11 cellular contexts compared by ENCODE assay signal in the genomic region with DNA sequence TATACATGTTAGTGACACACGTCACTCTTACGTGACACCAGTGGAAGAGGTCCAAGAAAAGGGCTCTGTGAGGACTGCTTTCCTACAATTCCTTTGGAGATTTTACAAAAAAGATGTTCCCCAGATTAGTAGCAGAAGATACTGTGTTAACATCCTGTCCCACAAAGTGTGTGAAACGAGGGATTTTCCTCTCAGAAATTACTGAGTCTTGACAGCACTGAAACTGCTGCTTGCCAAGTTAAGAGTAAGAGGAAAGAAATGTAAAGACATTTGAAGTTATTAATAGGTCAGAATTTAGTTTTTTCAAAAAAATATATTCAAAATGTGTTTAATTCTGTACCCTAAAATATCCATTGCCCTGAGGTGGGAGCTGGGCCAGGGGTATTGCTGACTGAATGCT. TPM values are rescaled to one million over a fixed set of nuclear protein-coding genes. Genes with fewer than 3 reads are reported as not detected.
DNase-seq lines count a peak whose midpoint lies in the region; ATAC-seq and TF ChIP-seq lines count a peak whose summit lies in the region.
"Had no signal": no experiment of that assay in that cellular context is flagged by ENCODE, and none has a peak within 500 bp of the region (broad histone marks: within the 10 kb centered on the region; RNA-seq: fewer than 3 reads in every experiment).

No MANE protein-coding gene starts in this region.

- no peak overlapping the region for H2AFZ ChIP-seq in smooth muscle cell (ENCODE audit: low read depth)

- H3K27ac ChIP-seq in esophagus squamous epithelium, result peak overlapping the region; percentile 48 to 80 (median 72)
- peak overlapping the region; percentile 86 for H3K27ac ChIP-seq in smooth muscle cell (ENCODE audit: low read depth)

- WGBS in esophagus squamous epithelium, 2 donors, result 39 to 42% methylated on average over 3 of the region's 3 CpGs
- WGBS in smooth muscle cell (ENCODE audit: low lambda C conversion rate), result 66% methylated on average over 3 of the region's 3 CpGs

- no peaks in the 10 kb centered on the region for H3K79me2 ChIP-seq in smooth muscle cell (ENCODE audit: low read depth)

- no peak for TF ChIP-seq POLR2A in esophagus squamous epithelium (IDR thresholded peaks at IDR 0.05)

- H3K4me3 ChIP-seq in esophagus squamous epithelium (no peak overlapping the region), smooth muscle cell (no peak overlapping the region)
- H3K4me3 ChIP-seq: skin epidermis had no signal

- H3K36me3 ChIP-seq in esophagus squamous epithelium, result peaks cover 0 to 31% (median 0%) of the 10 kb centered on the region in 3 donors
- H3K36me3 ChIP-seq in smooth muscle cell (ENCODE audit: low read depth), result no peaks in the 10 kb centered on the region

- in situ Hi-C loops in GM13977 (cut with MboI; ENCODE audit: low pct_unique_long_range_greater_than_20kb, low sequenced_read_pairs, unreplicated experiment), result no loop called here

- TF ChIP-seq CTCF in esophagus squamous epithelium (IDR thresholded peaks at IDR 0.05), result no peak
- no peak for TF ChIP-seq CTCF in smooth muscle cell (IDR thresholded peaks at IDR 0.05; ENCODE audit: borderline replicate concordance, insufficient read depth, poor library complexity, severe bottlenecking)
- no peak for TF ChIP-seq CTCF in GM13977 (IDR thresholded peaks at IDR 0.05; ENCODE audit: extremely low read depth, insufficient read depth, missing control alignments)

- peak; percentile 26 for DNase-seq in Daoy (ENCODE audit: low read depth)
- no peak for DNase-seq in esophagus squamous epithelium (lab: John Stamatoyannopoulos, UW)
- no peak for DNase-seq in smooth muscle cell (lab: John Stamatoyannopoulos, UW; ENCODE audit: unreplicated experiment)
- DNase-seq in GM13977 (ENCODE audit: low spot score), result no peak
- no peak for DNase-seq in hypothalamus (lab: John Stamatoyannopoulos, UW)
- DNase-seq in foreskin melanocyte, result no peak
- DNase-seq in cerebellar nuclear complex (lab: John Stamatoyannopoulos, UW), result no peak
- DNase-seq: activated CD8-positive, alpha-beta memory T cell treated with anti-CD3 and anti-CD28 coated beads, Interleukin-2, amount 50 U/mL, for 48 hours; Caco-2 had no signal

- H3K4me2 ChIP-seq in smooth muscle cell, result peak overlapping the region; percentile 58

- no peak overlapping the region for H3K9ac ChIP-seq in smooth muscle cell (ENCODE audit: low read depth)

- H3F3A ChIP-seq in smooth muscle cell (ENCODE audit: low read depth), result peaks cover 9% of the 10 kb centered on the region

- H3K4me1 ChIP-seq in esophagus squamous epithelium (peaks cover 9 to 39% (median 31%) of the 10 kb centered on the region in 3 donors), smooth muscle cell (ENCODE audit: low read depth) (peaks cover 10% of the 10 kb centered on the region)

- ATAC-seq in SK-N-SH treated with all-trans-retinoic acid at 6 μM for 48 hours, result peak; percentile 50

- H3K27me3 ChIP-seq in esophagus squamous epithelium (no peaks in the 10 kb centered on the region), smooth muscle cell (ENCODE audit: low read depth) (no peaks in the 10 kb centered on the region)

- intact Hi-C loops in esophagus squamous epithelium (cut with DNase I), result no loop called here

- H3K9me3 ChIP-seq in esophagus squamous epithelium, result no peaks in the 10 kb centered on the region
- H3K9me3 ChIP-seq in smooth muscle cell (replicated peaks; ENCODE audit: low read depth), result no peaks in the 10 kb centered on the region
- H3K9me3 ChIP-seq: Caco-2 had no signal

- H4K20me1 ChIP-seq in smooth muscle cell (ENCODE audit: low read depth), result no peaks in the 10 kb centered on the region

TF ChIP-seq in SK-N-SH treated with all-trans-retinoic acid at 6 μM for 48 hours, 23 proteins besides CTCF, POLR2A, EP300 and RAD21:
- no peak for TF ChIP-seq ARNTL (CRISPR knock-in tag; IDR thresholded peaks at IDR 0.05; ENCODE audit: borderline replicate concordance, low read depth)
- TF ChIP-seq, protein P1, sequence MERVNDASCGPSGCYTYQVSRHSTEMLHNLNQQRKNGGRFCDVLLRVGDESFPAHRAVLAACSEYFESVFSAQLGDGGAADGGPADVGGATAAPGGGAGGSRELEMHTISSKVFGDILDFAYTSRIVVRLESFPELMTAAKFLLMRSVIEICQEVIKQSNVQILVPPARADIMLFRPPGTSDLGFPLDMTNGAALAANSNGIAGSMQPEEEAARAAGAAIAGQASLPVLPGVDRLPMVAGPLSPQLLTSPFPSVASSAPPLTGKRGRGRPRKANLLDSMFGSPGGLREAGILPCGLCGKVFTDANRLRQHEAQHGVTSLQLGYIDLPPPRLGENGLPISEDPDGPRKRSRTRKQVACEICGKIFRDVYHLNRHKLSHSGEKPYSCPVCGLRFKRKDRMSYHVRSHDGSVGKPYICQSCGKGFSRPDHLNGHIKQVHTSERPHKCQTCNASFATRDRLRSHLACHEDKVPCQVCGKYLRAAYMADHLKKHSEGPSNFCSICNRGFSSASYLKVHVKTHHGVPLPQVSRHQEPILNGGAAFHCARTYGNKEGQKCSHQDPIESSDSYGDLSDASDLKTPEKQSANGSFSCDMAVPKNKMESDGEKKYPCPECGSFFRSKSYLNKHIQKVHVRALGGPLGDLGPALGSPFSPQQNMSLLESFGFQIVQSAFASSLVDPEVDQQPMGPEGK (CRISPR knock-in tag; IDR thresholded peaks at IDR 0.05; ENCODE audit: borderline replicate concordance), result no peak
- TF ChIP-seq, protein P2, sequence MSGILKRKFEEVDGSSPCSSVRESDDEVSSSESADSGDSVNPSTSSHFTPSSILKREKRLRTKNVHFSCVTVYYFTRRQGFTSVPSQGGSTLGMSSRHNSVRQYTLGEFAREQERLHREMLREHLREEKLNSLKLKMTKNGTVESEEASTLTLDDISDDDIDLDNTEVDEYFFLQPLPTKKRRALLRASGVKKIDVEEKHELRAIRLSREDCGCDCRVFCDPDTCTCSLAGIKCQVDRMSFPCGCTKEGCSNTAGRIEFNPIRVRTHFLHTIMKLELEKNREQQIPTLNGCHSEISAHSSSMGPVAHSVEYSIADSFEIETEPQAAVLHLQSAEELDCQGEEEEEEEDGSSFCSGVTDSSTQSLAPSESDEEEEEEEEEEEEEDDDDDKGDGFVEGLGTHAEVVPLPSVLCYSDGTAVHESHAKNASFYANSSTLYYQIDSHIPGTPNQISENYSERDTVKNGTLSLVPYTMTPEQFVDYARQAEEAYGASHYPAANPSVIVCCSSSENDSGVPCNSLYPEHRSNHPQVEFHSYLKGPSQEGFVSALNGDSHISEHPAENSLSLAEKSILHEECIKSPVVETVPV (CRISPR knock-in tag; IDR thresholded peaks at IDR 0.05), result no peak
- TF ChIP-seq TSHZ2 (CRISPR knock-in tag; IDR thresholded peaks at IDR 0.05), result no peak
- no peak for TF ChIP-seq SNAI2 (CRISPR knock-in tag; IDR thresholded peaks at IDR 0.05)
- no peak for TF ChIP-seq GLIS3 (CRISPR knock-in tag; IDR thresholded peaks at IDR 0.05)
- TF ChIP-seq ZFP30 (CRISPR knock-in tag; IDR thresholded peaks at IDR 0.05), result no peak
- TF ChIP-seq OSR1 (CRISPR knock-in tag; IDR thresholded peaks at IDR 0.05), result no peak
- TF ChIP-seq ISL1 (CRISPR knock-in tag; IDR thresholded peaks at IDR 0.05), result no peak
- TF ChIP-seq ZC3H10 (CRISPR knock-in tag; IDR thresholded peaks at IDR 0.05), result no peak
- TF ChIP-seq ZNF70 (CRISPR knock-in tag; IDR thresholded peaks at IDR 0.05), result no peak
- no peak for TF ChIP-seq CSDC2 (CRISPR knock-in tag; IDR thresholded peaks at IDR 0.05)
- TF ChIP-seq POU6F1 (CRISPR knock-in tag; IDR thresholded peaks at IDR 0.05; ENCODE audit: borderline replicate concordance, low read depth), result no peak
- TF ChIP-seq PPARA (CRISPR knock-in tag; IDR thresholded peaks at IDR 0.05; ENCODE audit: borderline replicate concordance), result no peak
- TF ChIP-seq BACH2 (CRISPR knock-in tag; IDR thresholded peaks at IDR 0.05; ENCODE audit: borderline replicate concordance), result no peak
TF ChIP-seq in SK-N-SH treated with all-trans-retinoic acid at 6 μM for 48 hours: peak in this region for 0.

RNA-seq across cellular contexts. Expression of gene MAP7, which starts 58.8 kb away (rescaled TPM):
- total RNA-seq in Daoy (2014; rRNA removed; shearing (Covaris generic)), result 0.95 and 1.1 TPM in 2 replicates
- total RNA-seq in esophagus squamous epithelium, result 10 to 100 TPM; 18.3 to 33.0 (median 28.2) TPM
- 6.4 and 8.2 TPM in 2 replicates for total RNA-seq in smooth muscle cell
- 1.6 and 8.9 TPM in 2 replicates for polyA plus RNA-seq in smooth muscle cell
